Comparison of ENCODE assay signal across 1 cellular context in genomic region chr22:25110846-25111578, GRCh38.
TF ChIP-seq lines count a peak whose summit lies in the region.

No MANE protein-coding gene starts in this region.

TF ChIP-seq in HepG2, 621 proteins besides CTCF, POLR2A, EP300 and RAD21 (continued from another document and continues in another):
- TF ChIP-seq GLMP (CRISPR knock-in tag; IDR thresholded peaks at IDR 0.05; ENCODE audit: borderline replicate concordance) (no peak), SALL1 (CRISPR knock-in tag; IDR thresholded peaks at IDR 0.05) (peak; percentile 61), GATAD1 (CRISPR knock-in tag; IDR thresholded peaks at IDR 0.05) (no peak), NFE2L1 (CRISPR knock-in tag; IDR thresholded peaks at IDR 0.05; ENCODE audit: borderline replicate concordance) (no peak), ZZZ3 (CRISPR knock-in tag; IDR thresholded peaks at IDR 0.05; ENCODE audit: borderline replicate concordance) (no peak), KDM1A (CRISPR knock-in tag; IDR thresholded peaks at IDR 0.05) (no peak), ZNF326 (CRISPR knock-in tag; IDR thresholded peaks at IDR 0.05; ENCODE audit: borderline replicate concordance) (no peak), MED1 (CRISPR knock-in tag; IDR thresholded peaks at IDR 0.05) (no peak), SYNCRIP (IDR thresholded peaks at IDR 0.05; ENCODE audit: insufficient read depth, low read depth, low read length) (no peak), ZNF674 (CRISPR knock-in tag; IDR thresholded peaks at IDR 0.05; ENCODE audit: low read depth) (no peak), PHF5A (CRISPR knock-in tag; IDR thresholded peaks at IDR 0.05; ENCODE audit: low read depth, unreplicated experiment) (peak; percentile 54), FOXJ3 (CRISPR knock-in tag; IDR thresholded peaks at IDR 0.05; ENCODE audit: borderline replicate concordance) (no peak), ZFAT (CRISPR knock-in tag; conservative IDR thresholded peaks at IDR 0.05) (no peak), ZNF737 (CRISPR knock-in tag; IDR thresholded peaks at IDR 0.05; ENCODE audit: borderline replicate concordance) (no peak), IKZF5 (CRISPR knock-in tag; IDR thresholded peaks at IDR 0.05) (peak; percentile 100), AHDC1 (CRISPR knock-in tag; IDR thresholded peaks at IDR 0.05; ENCODE audit: borderline replicate concordance) (no peak), FLYWCH1 (CRISPR knock-in tag; IDR thresholded peaks at IDR 0.05) (no peak), BRF2 (CRISPR knock-in tag; IDR thresholded peaks at IDR 0.05) (no peak), ZNF160 (CRISPR knock-in tag; IDR thresholded peaks at IDR 0.05) (no peak), LCORL (IDR thresholded peaks at IDR 0.05) (no peak), LCORL (CRISPR knock-in tag; IDR thresholded peaks at IDR 0.05) (peak; percentile 22; the same call in 1 of the 2 replicates), CEBPZ (IDR thresholded peaks at IDR 0.05; ENCODE audit: low read length) (no peak), PHB2 (IDR thresholded peaks at IDR 0.05; ENCODE audit: partially characterized antibody) (no peak), NR3C1 (CRISPR knock-in tag; IDR thresholded peaks at IDR 0.05) (no peak), TOE1 (CRISPR knock-in tag; IDR thresholded peaks at IDR 0.05) (no peak), GATA4 (IDR thresholded peaks at IDR 0.05; ENCODE audit: borderline replicate concordance, low read depth) (no peak), ZMYM3 (CRISPR knock-in tag; IDR thresholded peaks at IDR 0.05) (no peak), RELA (CRISPR knock-in tag; IDR thresholded peaks at IDR 0.05) (no peak), MAFG (CRISPR knock-in tag; IDR thresholded peaks at IDR 0.05) (no peak), RORA (CRISPR knock-in tag; IDR thresholded peaks at IDR 0.05) (no peak), TEAD3 (CRISPR knock-in tag; optimal IDR thresholded peaks at IDR 0.05; ENCODE audit: borderline replicate concordance) (peak; percentile 9), ZBTB14 (CRISPR knock-in tag; IDR thresholded peaks at IDR 0.05) (no peak)
- TF ChIP-seq, protein P1, sequence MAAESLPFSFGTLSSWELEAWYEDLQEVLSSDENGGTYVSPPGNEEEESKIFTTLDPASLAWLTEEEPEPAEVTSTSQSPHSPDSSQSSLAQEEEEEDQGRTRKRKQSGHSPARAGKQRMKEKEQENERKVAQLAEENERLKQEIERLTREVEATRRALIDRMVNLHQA (CRISPR knock-in tag; IDR thresholded peaks at IDR 0.05) = no peak
- TF ChIP-seq, protein P2, sequence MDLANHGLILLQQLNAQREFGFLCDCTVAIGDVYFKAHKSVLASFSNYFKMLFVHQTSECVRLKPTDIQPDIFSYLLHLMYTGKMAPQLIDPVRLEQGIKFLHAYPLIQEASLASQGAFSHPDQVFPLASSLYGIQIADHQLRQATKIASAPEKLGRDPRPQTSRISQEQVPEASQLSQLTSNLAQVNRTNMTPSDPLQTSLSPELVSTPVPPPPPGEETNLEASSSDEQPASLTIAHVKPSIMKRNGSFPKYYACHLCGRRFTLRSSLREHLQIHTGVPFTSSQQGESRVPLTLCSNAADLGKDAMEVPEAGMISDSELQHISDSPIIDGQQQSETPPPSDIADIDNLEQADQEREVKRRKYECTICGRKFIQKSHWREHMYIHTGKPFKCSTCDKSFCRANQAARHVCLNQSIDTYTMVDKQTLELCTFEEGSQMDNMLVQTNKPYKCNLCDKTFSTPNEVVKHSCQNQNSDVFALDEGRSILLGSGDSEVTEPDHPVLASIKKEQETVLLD (CRISPR knock-in tag; IDR thresholded peaks at IDR 0.05; ENCODE audit: low read depth) = no peak
- TF ChIP-seq, protein P3, sequence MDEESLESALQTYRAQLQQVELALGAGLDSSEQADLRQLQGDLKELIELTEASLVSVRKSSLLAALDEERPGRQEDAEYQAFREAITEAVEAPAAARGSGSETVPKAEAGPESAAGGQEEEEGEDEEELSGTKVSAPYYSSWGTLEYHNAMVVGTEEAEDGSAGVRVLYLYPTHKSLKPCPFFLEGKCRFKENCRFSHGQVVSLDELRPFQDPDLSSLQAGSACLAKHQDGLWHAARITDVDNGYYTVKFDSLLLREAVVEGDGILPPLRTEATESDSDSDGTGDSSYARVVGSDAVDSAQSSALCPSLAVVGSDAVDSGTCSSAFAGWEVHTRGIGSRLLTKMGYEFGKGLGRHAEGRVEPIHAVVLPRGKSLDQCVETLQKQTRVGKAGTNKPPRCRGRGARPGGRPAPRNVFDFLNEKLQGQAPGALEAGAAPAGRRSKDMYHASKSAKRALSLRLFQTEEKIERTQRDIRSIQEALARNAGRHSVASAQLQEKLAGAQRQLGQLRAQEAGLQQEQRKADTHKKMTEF (CRISPR knock-in tag; IDR thresholded peaks at IDR 0.05) = no peak
- TF ChIP-seq, protein P4, sequence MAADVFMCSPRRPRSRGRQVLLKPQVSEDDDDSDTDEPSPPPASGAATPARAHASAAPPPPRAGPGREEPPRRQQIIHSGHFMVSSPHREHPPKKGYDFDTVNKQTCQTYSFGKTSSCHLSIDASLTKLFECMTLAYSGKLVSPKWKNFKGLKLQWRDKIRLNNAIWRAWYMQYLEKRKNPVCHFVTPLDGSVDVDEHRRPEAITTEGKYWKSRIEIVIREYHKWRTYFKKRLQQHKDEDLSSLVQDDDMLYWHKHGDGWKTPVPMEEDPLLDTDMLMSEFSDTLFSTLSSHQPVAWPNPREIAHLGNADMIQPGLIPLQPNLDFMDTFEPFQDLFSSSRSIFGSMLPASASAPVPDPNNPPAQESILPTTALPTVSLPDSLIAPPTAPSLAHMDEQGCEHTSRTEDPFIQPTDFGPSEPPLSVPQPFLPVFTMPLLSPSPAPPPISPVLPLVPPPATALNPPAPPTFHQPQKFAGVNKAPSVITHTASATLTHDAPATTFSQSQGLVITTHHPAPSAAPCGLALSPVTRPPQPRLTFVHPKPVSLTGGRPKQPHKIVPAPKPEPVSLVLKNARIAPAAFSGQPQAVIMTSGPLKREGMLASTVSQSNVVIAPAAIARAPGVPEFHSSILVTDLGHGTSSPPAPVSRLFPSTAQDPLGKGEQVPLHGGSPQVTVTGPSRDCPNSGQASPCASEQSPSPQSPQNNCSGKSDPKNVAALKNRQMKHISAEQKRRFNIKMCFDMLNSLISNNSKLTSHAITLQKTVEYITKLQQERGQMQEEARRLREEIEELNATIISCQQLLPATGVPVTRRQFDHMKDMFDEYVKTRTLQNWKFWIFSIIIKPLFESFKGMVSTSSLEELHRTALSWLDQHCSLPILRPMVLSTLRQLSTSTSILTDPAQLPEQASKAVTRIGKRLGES (CRISPR knock-in tag; IDR thresholded peaks at IDR 0.05; ENCODE audit: borderline replicate concordance) = no peak
- TF ChIP-seq, protein P5, sequence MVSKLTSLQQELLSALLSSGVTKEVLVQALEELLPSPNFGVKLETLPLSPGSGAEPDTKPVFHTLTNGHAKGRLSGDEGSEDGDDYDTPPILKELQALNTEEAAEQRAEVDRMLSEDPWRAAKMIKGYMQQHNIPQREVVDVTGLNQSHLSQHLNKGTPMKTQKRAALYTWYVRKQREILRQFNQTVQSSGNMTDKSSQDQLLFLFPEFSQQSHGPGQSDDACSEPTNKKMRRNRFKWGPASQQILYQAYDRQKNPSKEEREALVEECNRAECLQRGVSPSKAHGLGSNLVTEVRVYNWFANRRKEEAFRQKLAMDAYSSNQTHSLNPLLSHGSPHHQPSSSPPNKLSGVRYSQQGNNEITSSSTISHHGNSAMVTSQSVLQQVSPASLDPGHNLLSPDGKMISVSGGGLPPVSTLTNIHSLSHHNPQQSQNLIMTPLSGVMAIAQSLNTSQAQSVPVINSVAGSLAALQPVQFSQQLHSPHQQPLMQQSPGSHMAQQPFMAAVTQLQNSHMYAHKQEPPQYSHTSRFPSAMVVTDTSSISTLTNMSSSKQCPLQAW (CRISPR knock-in tag; IDR thresholded peaks at IDR 0.05) = peak; percentile 8; the same call in 1 of the 2 replicates
